In the genomic region with DNA sequence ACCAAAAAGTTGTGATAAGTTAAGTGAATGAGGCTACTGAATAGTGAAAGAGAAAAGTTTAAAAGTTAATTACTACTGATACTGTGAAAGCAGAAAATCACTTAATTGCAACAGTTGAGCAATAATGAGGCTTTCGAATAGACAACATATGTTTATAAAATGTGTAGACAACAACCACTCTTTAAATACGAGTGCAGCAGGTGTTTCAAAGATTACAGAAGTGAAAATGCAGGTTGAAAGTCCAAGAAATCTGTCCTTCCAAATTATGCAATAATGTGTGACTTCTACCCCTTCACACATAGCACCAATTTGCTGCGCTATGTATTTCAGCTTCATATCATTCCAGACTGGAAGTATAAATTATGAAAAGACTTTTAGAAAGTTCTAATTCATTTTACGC, we compare ENCODE assay signal across 15 cellular contexts.
"Had no signal": no experiment of that assay in that cellular context is flagged by ENCODE, and none has a peak within 500 bp of the region (broad histone marks: within the 10 kb centered on the region; RNA-seq: fewer than 3 reads in every experiment).

No MANE protein-coding gene starts in this region.

- ATAC-seq: activated CD8-positive, alpha-beta T cell treated with anti-CD3 and anti-CD28 coated beads, Interleukin-2, amount 10 ng/mL, durations not matched to agents 7 days and 5 days; body of pancreas; gastroesophageal sphincter; natural killer cell treated with Interleukin-12 subunit alpha and Interleukin-12 subunit beta and Interleukin-15 and Interleukin-18, amount 100 ng/mL, for 72 hours; stimulated activated naive CD8-positive, alpha-beta T cell treated with anti-CD3 and anti-CD28 coated beads, Interleukin-15, Interleukin-2, amounts not matched to agents 100 U/mL and 50 U/mL, for 24 hours; upper lobe of right lung had no signal

- DNase-seq: activated CD4-positive, alpha-beta T cell treated with anti-CD3 and anti-CD28 coated beads, Interleukin-2, amount 10 ng/mL, durations not matched to agents 7 days and 5 days; activated CD4-positive, CD25-positive, alpha-beta regulatory T cell treated with anti-CD3 and anti-CD28 coated beads, Interleukin-2, amount 50 U/mL, for 72 hours; activated CD8-positive, alpha-beta T cell treated with anti-CD3 and anti-CD28 coated beads, Interleukin-2, amount 10 ng/mL, durations not matched to agents 7 days and 5 days; activated gamma-delta T cell treated with Interleukin-2 at 50 U/mL for 16 hours; anterior cingulate cortex; body of pancreas; head of caudate nucleus; retina; spleen; stimulated activated CD4-positive, alpha-beta T cell treated with anti-CD3 and anti-CD28 coated beads, Interleukin-4, amount 100 ng/mL, for 4 hours; stimulated activated naive CD8-positive, alpha-beta T cell treated with anti-CD3 and anti-CD28 coated beads, Interleukin-15, Interleukin-2, amounts not matched to agents 100 U/mL and 50 U/mL, for 24 hours; upper lobe of right lung; WERI-Rb-1 had no signal
